22 cellular contexts compared by ENCODE assay signal in genomic region chr10:670038-670437, GRCh38. TPM values are rescaled to one million over a fixed set of nuclear protein-coding genes. Genes with fewer than 3 reads are reported as not detected.
DNase-seq lines count a peak whose midpoint lies in the region; ATAC-seq, FAIRE-seq and TF ChIP-seq lines count a peak whose summit lies in the region.
"Had no signal": no experiment of that assay in that cellular context is flagged by ENCODE, and none has a peak within 500 bp of the region (broad histone marks: within the 10 kb centered on the region; RNA-seq: fewer than 3 reads in every experiment).

No MANE protein-coding gene starts in this region.

- no peaks in the 10 kb centered on the region for H3K27me3 ChIP-seq in endodermal cell (ENCODE audit: control insufficient read depth, insufficient read depth, low read length, poor library complexity, severe bottlenecking)
- H3K27me3 ChIP-seq in trophoblast cell (ENCODE audit: insufficient read depth, low read length) = no peaks in the 10 kb centered on the region
- H3K27me3 ChIP-seq in right atrium auricular region = no peaks in the 10 kb centered on the region
- H3K27me3 ChIP-seq in osteoblast (ENCODE audit: insufficient read depth, low read length) = no peaks in the 10 kb centered on the region

- CTCF ChIA-PET in A549 (lab: Yijun Ruan, JAX) (no interaction called here), WTC11 (lab: Charles Lee) (interaction anchor here (0.6 kb wide), 1 partner anchor 123 kb away, joined by 3 read pairs; no protein-coding TSS in a partner anchor)

- ATAC-seq in A549 (no peak), WTC11 (no peak)

- no peak overlapping the region for H2BK12ac ChIP-seq in trophoblast cell (ENCODE audit: low read length)

- TF ChIP-seq EP300 in A549 (IDR thresholded peaks at IDR 0.05) = no peak

- H3K36me3 Mint-ChIP-seq in WTC11 (peaks cover 7% of the 10 kb centered on the region), endodermal cell (ENCODE audit: low read depth) (peaks cover 2% of the 10 kb centered on the region)

- peak; percentile 20; the same call in 1 of the 2 replicates for TF ChIP-seq POLR2A in A549 (IDR thresholded peaks at IDR 0.05; ENCODE audit: low read length)

- H3K9me3 Mint-ChIP-seq in WTC11 = peaks cover 14% of the 10 kb centered on the region
- H3K9me3 Mint-ChIP-seq in endodermal cell = peaks cover 9% of the 10 kb centered on the region

- no peak overlapping the region for H4K8ac ChIP-seq in trophoblast cell (ENCODE audit: low read depth, low read length)

- H3K4me1 ChIP-seq in A549 (no peaks in the 10 kb centered on the region), endodermal cell (ENCODE audit: control insufficient read depth, insufficient read depth, low read length) (no peaks in the 10 kb centered on the region), trophoblast cell (ENCODE audit: control insufficient read depth in 1 of 2, insufficient read depth in 2 of 2, low read length in 2 of 2) (no peaks in the 10 kb centered on the region), right atrium auricular region (peaks cover 0 to 20% of the 10 kb centered on the region in 2 donors), osteoblast (ENCODE audit: insufficient read depth, low read length) (no peaks in the 10 kb centered on the region)
- H3K4me1 ChIP-seq: HAP-1 had no signal

- no peak for TF ChIP-seq CTCF in A549 (IDR thresholded peaks at IDR 0.05)
- TF ChIP-seq CTCF in WTC11 (IDR thresholded peaks at IDR 0.05) = no peak
- TF ChIP-seq CTCF in endodermal cell (conservative IDR thresholded peaks at IDR 0.05) = no peak
- no peak for TF ChIP-seq CTCF in right atrium auricular region (IDR thresholded peaks at IDR 0.05)
- no peak for TF ChIP-seq CTCF in osteoblast (IDR thresholded peaks at IDR 0.05; ENCODE audit: extremely low read depth, low read depth, low read length)
- TF ChIP-seq CTCF in GM10266 (IDR thresholded peaks at IDR 0.05; ENCODE audit: control insufficient read depth, insufficient read depth, low read depth, missing control alignments) = no peak

- no peak overlapping the region for H3K27ac ChIP-seq in A549
- no peak overlapping the region for H3K27ac ChIP-seq in endodermal cell (ENCODE audit: low read depth, low read length)
- H3K27ac ChIP-seq in trophoblast cell (ENCODE audit: low read depth, low read length) = no peak overlapping the region
- no peak overlapping the region for H3K27ac ChIP-seq in right atrium auricular region
- no peak overlapping the region for H3K27ac ChIP-seq in osteoblast (ENCODE audit: low read depth, low read length)
- H3K27ac ChIP-seq: KMS-11, PC-9, RWPE1 had no signal

- no peak overlapping the region for H2BK120ac ChIP-seq in trophoblast cell (ENCODE audit: insufficient read depth, low read length, poor library complexity)

- H2BK5ac ChIP-seq in trophoblast cell (ENCODE audit: low read depth, low read length, poor library complexity) = no peak overlapping the region

- no peak overlapping the region for H3K18ac ChIP-seq in trophoblast cell (ENCODE audit: low read length)

- DNase-seq in A549 (ENCODE audit: low read depth in 1 of 2, low spot score in 1 of 2) = no peak
- DNase-seq in WTC11 (ENCODE audit: low spot score) = no peak
- peak; percentile 35 for DNase-seq in endodermal cell
- DNase-seq in trophoblast cell = no peak
- no peak for DNase-seq in right atrium auricular region (ENCODE audit: low spot score)
- no peak for DNase-seq in activated CD4-positive, alpha-beta T cell treated with anti-CD3 and anti-CD28 coated beads for 48 hours
- no peak for DNase-seq in osteoblast (ENCODE audit: insufficient read length, low spot score, missing footprints)
- no peak for DNase-seq in GM10266 (ENCODE audit: extremely low spot score)
- DNase-seq: 8988T, COR-L47, DMS 273 treated with DMSO at 0.1 percent for 48 hours, DND-41, NCI-H1417, NCI-H187 treated with DMSO at 0.1 percent for 48 hours, NCI-H226, NCI-H524 treated with DMSO at 0.1 percent for 48 hours, PC-9, SIG-M5 had no signal

- POLR2A ChIA-PET in A549 (lab: Yijun Ruan, JAX) (no interaction called here), WTC11 (lab: Charles Lee) (no interaction called here)

- no peak overlapping the region for H3K14ac ChIP-seq in trophoblast cell (ENCODE audit: low read length)

- WGBS in A549 (ENCODE audit: missing lambda C conversion rate) = 88% methylated on average over 19 of the region's 19 CpGs
- WGBS in endodermal cell (ENCODE audit: insufficient coverage in 1 of 2, insufficient read length in 1 of 2), 2 experiments = 84 to 86% methylated on average over 16 to 19 of the region's 19 CpGs
- WGBS in trophoblast cell (ENCODE audit: extremely low coverage, insufficient coverage, insufficient read length) = no CpG with 5 or more reads among the region's 19 CpGs

- no peak overlapping the region for H3K4me3 Mint-ChIP-seq in WTC11
- H3K4me3 Mint-ChIP-seq in endodermal cell = no peak overlapping the region
- H3K4me3 Mint-ChIP-seq: B cell had no signal

- H3K9ac ChIP-seq in endodermal cell (ENCODE audit: extremely low read depth, low read length, poor library complexity, severe bottlenecking) (no peak overlapping the region), trophoblast cell (ENCODE audit: low read length) (peak overlapping the region; percentile 28)
- H3K9ac ChIP-seq: KMS-11 had no signal

- H3K27me3 Mint-ChIP-seq in WTC11 (ENCODE audit: low read depth) = no peaks in the 10 kb centered on the region
- H3K27me3 Mint-ChIP-seq in endodermal cell (ENCODE audit: insufficient read depth) = no peaks in the 10 kb centered on the region

- peak overlapping the region; percentile 31 for H3K23ac ChIP-seq in trophoblast cell (ENCODE audit: low read length)

- no peaks in the 10 kb centered on the region for H3K9me3 ChIP-seq in A549
- H3K9me3 ChIP-seq in endodermal cell (ENCODE audit: control insufficient read depth, low read length) = no peaks in the 10 kb centered on the region
- H3K9me3 ChIP-seq in trophoblast cell (ENCODE audit: insufficient read depth, low read depth, low read length) = peaks cover 16% of the 10 kb centered on the region
- H3K9me3 ChIP-seq in right atrium auricular region = no peaks in the 10 kb centered on the region
- H3K9me3 ChIP-seq in osteoblast (ENCODE audit: low read depth, low read length) = no peaks in the 10 kb centered on the region
- H3K9me3 ChIP-seq: HAP-1 had no signal

- H3K79me1 ChIP-seq in trophoblast cell (ENCODE audit: low read length) = no peaks in the 10 kb centered on the region

- H4K91ac ChIP-seq in trophoblast cell (ENCODE audit: low read depth, low read length) = no peak overlapping the region

- H3K79me2 ChIP-seq in trophoblast cell (ENCODE audit: control insufficient read depth, insufficient read depth, low read length, poor library complexity) (no peaks in the 10 kb centered on the region), osteoblast (ENCODE audit: insufficient read depth, low read length) (peaks cover 96% of the 10 kb centered on the region)

- no peak overlapping the region for H3K4me3 ChIP-seq in A549
- H3K4me3 ChIP-seq in endodermal cell (ENCODE audit: low read length) = no peak overlapping the region
- H3K4me3 ChIP-seq in trophoblast cell (ENCODE audit: low read depth, low read length) = peak overlapping the region; percentile 58
- no peak overlapping the region for H3K4me3 ChIP-seq in right atrium auricular region
- no peak overlapping the region for H3K4me3 ChIP-seq in osteoblast (ENCODE audit: insufficient read depth, low read length)
- H3K4me3 ChIP-seq: HAP-1, PC-9 had no signal

- FAIRE-seq in A549 (lab: Jason Lieb, UNC) = no peak

- H4K20me1 ChIP-seq in osteoblast (ENCODE audit: insufficient read depth, low read length) = peaks cover 65% of the 10 kb centered on the region

- H3K27ac Mint-ChIP-seq in WTC11 = no peak overlapping the region
- no peak overlapping the region for H3K27ac Mint-ChIP-seq in endodermal cell
- H3K27ac Mint-ChIP-seq: B cell had no signal

- H2AFZ ChIP-seq in trophoblast cell (ENCODE audit: insufficient read depth, low read length, poor library complexity) (no peak overlapping the region), osteoblast (ENCODE audit: low read length) (no peak overlapping the region)
- H2AFZ ChIP-seq: PC-9 had no signal

- no peak overlapping the region for H3K4ac ChIP-seq in trophoblast cell (ENCODE audit: low read depth, low read length)

- no peak for TF ChIP-seq RAD21 in A549 (conservative IDR thresholded peaks at IDR 0.05 in 1 of 2, IDR thresholded peaks at IDR 0.05 in 1 of 2)

- no peak overlapping the region for H2AK5ac ChIP-seq in trophoblast cell (ENCODE audit: low read length)

- H3K36me3 ChIP-seq in endodermal cell (ENCODE audit: control insufficient read depth, insufficient read depth, low read length) = no peaks in the 10 kb centered on the region
- H3K36me3 ChIP-seq in trophoblast cell (ENCODE audit: control insufficient read depth in 1 of 2, insufficient read depth in 2 of 2, low read length in 2 of 2) = no peaks in the 10 kb centered on the region
- no peaks in the 10 kb centered on the region for H3K36me3 ChIP-seq in right atrium auricular region
- H3K36me3 ChIP-seq in osteoblast (ENCODE audit: insufficient read depth, low read length) = no peaks in the 10 kb centered on the region
- H3K36me3 ChIP-seq: HAP-1 had no signal

- H3K4me2 ChIP-seq in A549 (no peak overlapping the region), trophoblast cell (ENCODE audit: low read length) (no peak overlapping the region), osteoblast (ENCODE audit: insufficient read depth, low read length) (no peak overlapping the region)
- H3K4me2 ChIP-seq: KMS-11, PC-9 had no signal

- H3K4me1 Mint-ChIP-seq in WTC11 = peaks cover 4% of the 10 kb centered on the region; the same call in 1 of the 2 replicates
- H3K4me1 Mint-ChIP-seq in endodermal cell = no peaks in the 10 kb centered on the region
- H3K4me1 Mint-ChIP-seq: B cell had no signal

- H4K12ac ChIP-seq in trophoblast cell (ENCODE audit: low read depth, low read length) = no peak overlapping the region

TF ChIP-seq in A549, 52 proteins besides CTCF, POLR2A, EP300 and RAD21 (continues in another document):
- TF ChIP-seq, protein P1, sequence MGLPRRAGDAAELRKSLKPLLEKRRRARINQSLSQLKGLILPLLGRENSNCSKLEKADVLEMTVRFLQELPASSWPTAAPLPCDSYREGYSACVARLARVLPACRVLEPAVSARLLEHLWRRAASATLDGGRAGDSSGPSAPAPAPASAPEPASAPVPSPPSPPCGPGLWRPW (IDR thresholded peaks at IDR 0.05) = no peak

TF ChIP-seq in WTC11, 78 proteins besides CTCF, POLR2A, EP300 and RAD21 (continues in another document):
- TF ChIP-seq SMAD3 (CRISPR knock-in tag; IDR thresholded peaks at IDR 0.05; ENCODE audit: borderline replicate concordance) (no peak), ZNF121 (CRISPR knock-in tag; IDR thresholded peaks at IDR 0.05) (peak; percentile 48; the same call in 1 of the 2 replicates)

RNA-seq across cellular contexts. Expression of gene DIP2C, which starts 19.4 kb away (rescaled TPM):
- 3.7 and 5.7 TPM in 2 replicates for polyA plus RNA-seq in A549 (2011; rRNA removed)
- polyA plus RNA-seq in A549 (2012; cell fraction: cytosol; rRNA removed) = 4.1 and 5.0 TPM in 2 replicates
- 5.9 and 7.2 TPM in 2 replicates for polyA plus RNA-seq in A549 (2012; cell fraction: nucleus; rRNA removed)
- polyA plus RNA-seq in A549 (2017; fragmentation: RNase III; extraction: RNeasy Plus Mini Kit Qiagen cat#74134 plus additional on column Dnase treatment) = 4.2 to 5.5 TPM (median 5.0 TPM) in 3 replicates
- 7.9 and 10.0 TPM in 2 replicates for polyA minus RNA-seq in A549 (2011; rRNA and poly(A)+ RNA removed)
- total RNA-seq in WTC11 (2021) = 10.9 to 11.0 TPM (median 11.0 TPM) in 3 replicates
- total RNA-seq in endodermal cell = 10 to 100 TPM; 13.0 to 13.7 TPM
- polyA plus RNA-seq in endodermal cell (2013, experiment 1 of 2) = 13.5 TPM
- polyA plus RNA-seq in endodermal cell (2013, experiment 2 of 2) = 13.2 TPM
- polyA plus RNA-seq in trophoblast cell (2013) = 6.9 and 7.0 TPM in 2 replicates
- total RNA-seq in right atrium auricular region = 10 to 100 TPM; 21.1 to 23.8 TPM
- 32.4 and 36.9 TPM in 2 replicates for total RNA-seq in osteoblast
